13 cellular contexts compared by ENCODE assay signal in genomic region chr2:207241198-207241597, GRCh38.
A peak's percentile ranks its signal among the peaks of the same experiment; 100 is the strongest.
DNase-seq lines count a peak whose midpoint lies in the region; ATAC-seq and TF ChIP-seq lines count a peak whose summit lies in the region.
"Had no signal": no experiment of that assay in that cellular context is flagged by ENCODE, and none has a peak within 500 bp of the region (broad histone marks: within the 10 kb centered on the region; RNA-seq: fewer than 3 reads in every experiment).

No MANE protein-coding gene starts in this region.

- ATAC-seq in HG03571 (IDR thresholded peaks at IDR 0.05; ENCODE audit: unreplicated experiment): no peak
- ATAC-seq: GM23338, T-helper 17 cell had no signal

- no peak for TF ChIP-seq POLR2A in NB4 (IDR thresholded peaks at IDR 0.05; ENCODE audit: extremely low read depth, insufficient read length)

- H3K4me3 ChIP-seq in NB4 (ENCODE audit: low read depth, low read length) (no peak overlapping the region), left ventricle myocardium inferior (no peak overlapping the region)
- H3K4me3 ChIP-seq: GM23338 had no signal

- intact Hi-C loops in left ventricle myocardium inferior (cut with micrococcal nuclease): no loop called here

- peak overlapping the region; percentile 100 for H3K27ac ChIP-seq in epithelial cell of prostate
- no peak overlapping the region for H3K27ac ChIP-seq in left ventricle myocardium inferior (replicated peaks)
- no peak overlapping the region for H3K27ac ChIP-seq in substantia nigra (ENCODE audit: low read depth, low read length, poor library complexity, severe bottlenecking)

- H3K4me1 ChIP-seq in left ventricle myocardium inferior: peaks cover 26% of the 10 kb centered on the region

- no peaks in the 10 kb centered on the region for H3K27me3 ChIP-seq in left ventricle myocardium inferior (ENCODE audit: low read depth)

- peak; percentile 60 for DNase-seq in stimulated activated CD4-positive, alpha-beta T cell treated with anti-CD3 and anti-CD28 coated beads, Interleukin-15, amount 100 ng/mL, for 24 hours
- no peak for DNase-seq in stimulated activated CD4-positive, alpha-beta T cell treated with anti-CD3 and anti-CD28 coated beads, Interleukin-4, amount 100 ng/mL, for 1 hour
- DNase-seq in NB4 (ENCODE audit: low read depth) (peak; percentile 32), epithelial cell of prostate (ENCODE audit: low read depth, low spot score) (peak; percentile 70), left ventricle myocardium inferior (no peak), substantia nigra (lab: John Stamatoyannopoulos, UW) (no peak), NCI-H446 (lab: John Stamatoyannopoulos, UW) (no peak)
- DNase-seq: C1 segment of cervical spinal cord, midbrain, retina, T-helper 17 cell had no signal

- H3K36me3 ChIP-seq in left ventricle myocardium inferior: no peaks in the 10 kb centered on the region

- H3K9me3 ChIP-seq in left ventricle myocardium inferior (replicated peaks): no peaks in the 10 kb centered on the region

- TF ChIP-seq CTCF in NB4 (IDR thresholded peaks at IDR 0.05; ENCODE audit: low read depth, low read length) (no peak), left ventricle myocardium inferior (IDR thresholded peaks at IDR 0.05; ENCODE audit: borderline replicate concordance) (no peak)

Comparison
In these comparisons a context has a peak if more than half of its experiments do, and no peak if none do; other contexts are left out.
1. DNase-seq: peak in stimulated activated CD4-positive, alpha-beta T cell treated with anti-CD3 and anti-CD28 coated beads, Interleukin-15, amount 100 ng/mL, for 24 hours (single experiment), NB4 (single experiment) and epithelial cell of prostate (single experiment); none in stimulated activated CD4-positive, alpha-beta T cell treated with anti-CD3 and anti-CD28 coated beads, Interleukin-4, amount 100 ng/mL, for 1 hour (single experiment), left ventricle myocardium inferior (single experiment), substantia nigra (0 of 49) and NCI-H446 (0 of 2).